Comparison of ENCODE assay signal across 8 cellular contexts in the genomic region with DNA sequence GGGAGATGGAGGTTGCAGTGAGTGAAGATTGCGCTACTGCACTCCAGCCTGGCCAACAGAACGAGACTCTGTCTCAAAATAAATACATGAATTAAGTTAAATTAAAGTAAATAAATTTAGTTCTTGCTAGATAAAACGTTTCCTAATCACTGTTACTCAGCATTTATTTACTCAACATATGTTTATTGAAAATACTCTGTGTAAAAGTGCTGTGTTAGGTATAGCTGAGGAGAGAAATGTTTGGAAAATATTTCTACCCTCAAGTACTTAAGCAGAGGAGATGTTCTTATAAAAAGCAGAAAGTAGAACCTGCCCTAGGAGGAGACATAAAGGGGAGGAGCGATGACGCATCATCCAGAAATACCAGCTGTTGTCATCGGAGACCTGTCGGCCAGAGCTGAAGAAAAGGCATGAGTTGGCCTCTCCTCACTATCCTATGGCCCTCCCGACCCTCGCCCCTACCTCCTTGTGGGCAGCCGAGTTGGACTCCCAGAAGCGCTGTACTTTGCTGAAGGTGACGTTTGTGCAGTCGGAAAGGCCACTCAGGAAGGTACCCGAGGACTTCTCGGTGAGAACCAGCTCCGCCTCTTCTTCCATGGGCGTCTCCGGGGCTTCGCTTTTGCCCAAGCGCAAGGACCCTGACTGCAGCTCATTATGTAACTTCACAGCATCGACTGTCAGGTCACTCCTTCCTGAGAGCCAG. TPM values are rescaled to one million over a fixed set of nuclear protein-coding genes. Genes with fewer than 3 reads are reported as not detected.
A peak's percentile ranks its signal among the peaks of the same experiment; 100 is the strongest.
DNase-seq lines count a peak whose midpoint lies in the region; ATAC-seq, FAIRE-seq and TF ChIP-seq lines count a peak whose summit lies in the region.

No MANE protein-coding gene starts in this region.

- no peak overlapping the region for H3K27ac ChIP-seq in SK-N-MC

- FAIRE-seq in HTR-8/SVneo (lab: Jason Lieb, UNC) (no peak), bronchial epithelial cell (lab: Jason Lieb, UNC) (no peak)

- H3K4me3 ChIP-seq in SK-N-MC: peak overlapping the region; percentile 87
- peak overlapping the region; percentile 81 for H3K4me3 ChIP-seq in bronchial epithelial cell (ENCODE audit: low read depth, low read length)

- peak overlapping the region; percentile 95 to 98 for H3K27ac Mint-ChIP-seq in stimulated activated naive CD8-positive, alpha-beta T cell treated with anti-CD3 and anti-CD28 coated beads, Interleukin-15, amount 100 ng/mL, for 72 hours

- H3K36me3 ChIP-seq in SK-N-MC (ENCODE audit: insufficient read depth, low read length) (peaks cover 6% of the 10 kb centered on the region; the same call in 1 of the 2 replicates), bronchial epithelial cell (ENCODE audit: control insufficient read depth, insufficient read depth, low read length) (peaks cover 10% of the 10 kb centered on the region)

- H3K9ac ChIP-seq in SK-N-MC (ENCODE audit: insufficient read length): peak overlapping the region; percentile 78

- H3K27me3 Mint-ChIP-seq in stimulated activated naive CD8-positive, alpha-beta T cell treated with anti-CD3 and anti-CD28 coated beads, Interleukin-15, amount 100 ng/mL, for 72 hours: no peaks in the 10 kb centered on the region

- no peaks in the 10 kb centered on the region for H3K9me3 Mint-ChIP-seq in stimulated activated naive CD8-positive, alpha-beta T cell treated with anti-CD3 and anti-CD28 coated beads, Interleukin-15, amount 100 ng/mL, for 72 hours

- no peaks in the 10 kb centered on the region for H3K27me3 ChIP-seq in bronchial epithelial cell (ENCODE audit: control insufficient read depth, insufficient read depth, low read length)

- TF ChIP-seq CTCF in bronchial epithelial cell (IDR thresholded peaks at IDR 0.05; ENCODE audit: insufficient read depth, low read length, severe bottlenecking): no peak

- peak overlapping the region; percentile 95 to 99 for H3K4me3 Mint-ChIP-seq in stimulated activated naive CD8-positive, alpha-beta T cell treated with anti-CD3 and anti-CD28 coated beads, Interleukin-15, amount 100 ng/mL, for 72 hours

- ATAC-seq in left lobe of liver (peak; percentile 21), GM19023 (IDR thresholded peaks at IDR 0.05; ENCODE audit: unreplicated experiment) (no peak), GM18498 (IDR thresholded peaks at IDR 0.05; ENCODE audit: unreplicated experiment) (no peak)
- ATAC-seq in stimulated activated naive CD8-positive, alpha-beta T cell treated with anti-CD3 and anti-CD28 coated beads, Interleukin-15, amount 100 ng/mL, for 72 hours: no peak

- DNase-seq in EH (ENCODE audit: low read depth) (peak; percentile 66), HTR-8/SVneo (ENCODE audit: insufficient read length, low spot score) (peak; percentile 68), SK-N-MC (ENCODE audit: low read depth, low spot score) (no peak), bronchial epithelial cell (ENCODE audit: low read depth) (peak; percentile 82), left lobe of liver (ENCODE audit: low spot score) (no peak)
- DNase-seq in stimulated activated naive CD8-positive, alpha-beta T cell treated with anti-CD3 and anti-CD28 coated beads, Interleukin-15, amount 100 ng/mL, for 72 hours: no peak

- H3K4me1 Mint-ChIP-seq in stimulated activated naive CD8-positive, alpha-beta T cell treated with anti-CD3 and anti-CD28 coated beads, Interleukin-15, amount 100 ng/mL, for 72 hours: peaks cover 18% of the 10 kb centered on the region

- H3K9me3 ChIP-seq in SK-N-MC (ENCODE audit: low read depth, low read length): no peaks in the 10 kb centered on the region

RNA-seq across cellular contexts. Expression of gene RRP12, which starts 1.1 kb away (rescaled TPM):
- total RNA-seq in bronchial epithelial cell (28.0 and 35.3 TPM in 2 replicates), left lobe of liver (7.0 TPM)

RNA-seq across cellular contexts. Expression of gene PGAM1, which starts 26.0 kb away (rescaled TPM):
- total RNA-seq in bronchial epithelial cell: 404 and 490 TPM in 2 replicates
- total RNA-seq in left lobe of liver: 151 TPM

RNA-seq across cellular contexts. Expression of gene EXOSC1, which starts 45.8 kb away (rescaled TPM):
- 30.9 and 34.2 TPM in 2 replicates for total RNA-seq in bronchial epithelial cell
- total RNA-seq in left lobe of liver: 10.3 TPM

RNA-seq across cellular contexts. Expression of gene ZDHHC16, which starts 46.0 kb away (rescaled TPM):
- total RNA-seq in bronchial epithelial cell (31.9 and 37.6 TPM in 2 replicates), left lobe of liver (25.2 TPM)

Comparison
In these comparisons a context has a peak if more than half of its experiments do, and no peak if none do; other contexts are left out.
1. DNase-seq: peak in EH (single experiment), HTR-8/SVneo (single experiment) and bronchial epithelial cell (single experiment); none in SK-N-MC (single experiment), left lobe of liver (single experiment) and stimulated activated naive CD8-positive, alpha-beta T cell treated with anti-CD3 and anti-CD28 coated beads, Interleukin-15, amount 100 ng/mL, for 72 hours (0 of 2).